12 cellular contexts compared by ENCODE assay signal in the genomic region with DNA sequence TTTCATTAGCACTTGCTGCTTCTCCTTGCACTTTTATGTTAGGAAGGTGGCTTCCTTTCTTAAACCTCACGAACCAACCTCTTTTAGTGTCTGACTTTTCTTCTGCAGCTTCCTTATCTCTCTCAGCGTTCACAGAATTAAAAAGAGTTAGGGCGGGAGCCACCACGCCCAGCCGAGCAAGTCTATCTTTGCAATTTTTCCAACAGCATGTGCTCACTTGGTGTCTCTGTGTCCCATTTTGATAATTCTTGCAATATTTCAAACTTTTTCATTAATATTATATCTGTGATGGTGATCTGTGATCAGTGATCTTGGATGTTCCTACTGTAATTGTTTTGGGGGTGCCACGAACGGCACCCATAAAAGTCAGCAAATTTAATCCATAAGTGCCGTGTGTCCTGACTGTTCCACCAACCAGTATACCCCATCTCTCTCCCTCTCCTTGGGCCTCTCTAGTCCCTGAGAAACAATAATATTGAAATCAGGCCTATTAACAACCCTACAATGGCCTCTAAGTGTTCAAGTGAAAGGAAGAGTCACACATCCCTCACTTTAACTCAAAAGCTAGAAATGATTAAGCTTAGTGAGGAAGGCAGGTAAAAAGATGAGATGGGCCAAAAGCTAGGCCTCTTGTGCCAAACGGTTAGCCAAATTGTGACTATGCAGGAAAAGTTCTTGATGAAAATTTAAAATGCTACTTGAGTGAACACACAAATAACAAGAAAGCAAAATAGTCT.
"Had no signal": no experiment of that assay in that cellular context is flagged by ENCODE, and none has a peak within 500 bp of the region (broad histone marks: within the 10 kb centered on the region; RNA-seq: fewer than 3 reads in every experiment).

No MANE protein-coding gene starts in this region.

- H3K27me3 ChIP-seq: ascending aorta, hepatocyte, neutrophil, tibial nerve had no signal

- H3K9me3 ChIP-seq: ascending aorta, neutrophil, tibial nerve had no signal

- DNase-seq: activated CD4-positive, alpha-beta T cell treated with anti-CD3 and anti-CD28 coated beads for 4 hours; activated CD8-positive, alpha-beta memory T cell treated with anti-CD3 and anti-CD28 coated beads, Interleukin-2, amount 10 ng/mL, durations not matched to agents 7 days and 5 days; activated naive CD8-positive, alpha-beta T cell treated with anti-CD3 and anti-CD28 coated beads, Interleukin-2, amount 10 ng/mL, durations not matched to agents 7 days and 5 days; endodermal cell; midbrain; retina; SIG-M5 had no signal

- H3K27ac ChIP-seq: ascending aorta, hepatocyte, neutrophil, tibial nerve, VCaP had no signal

- H3K4me3 ChIP-seq: ascending aorta, hepatocyte, tibial nerve had no signal

- H3K4me1 ChIP-seq: ascending aorta had no signal

- H3K27ac Mint-ChIP-seq: activated CD8-positive, alpha-beta memory T cell treated with anti-CD3 and anti-CD28 coated beads, Interleukin-2, amount 10 ng/mL, durations not matched to agents 7 days and 5 days; activated naive CD8-positive, alpha-beta T cell treated with anti-CD3 and anti-CD28 coated beads, Interleukin-2, amount 10 ng/mL, durations not matched to agents 7 days and 5 days; endodermal cell had no signal

- H3K9me3 Mint-ChIP-seq: activated naive CD8-positive, alpha-beta T cell treated with anti-CD3 and anti-CD28 coated beads, Interleukin-2, amount 10 ng/mL, durations not matched to agents 7 days and 5 days had no signal

- H3K4me3 Mint-ChIP-seq: activated CD8-positive, alpha-beta memory T cell treated with anti-CD3 and anti-CD28 coated beads, Interleukin-2, amount 10 ng/mL, durations not matched to agents 7 days and 5 days; activated naive CD8-positive, alpha-beta T cell treated with anti-CD3 and anti-CD28 coated beads, Interleukin-2, amount 10 ng/mL, durations not matched to agents 7 days and 5 days; endodermal cell had no signal

- H3K36me3 Mint-ChIP-seq: activated CD8-positive, alpha-beta memory T cell treated with anti-CD3 and anti-CD28 coated beads, Interleukin-2, amount 10 ng/mL, durations not matched to agents 7 days and 5 days; activated naive CD8-positive, alpha-beta T cell treated with anti-CD3 and anti-CD28 coated beads, Interleukin-2, amount 10 ng/mL, durations not matched to agents 7 days and 5 days had no signal

- H3K36me3 ChIP-seq: ascending aorta, neutrophil, tibial nerve had no signal

- ATAC-seq: activated CD8-positive, alpha-beta memory T cell treated with anti-CD3 and anti-CD28 coated beads, Interleukin-2, amount 10 ng/mL, durations not matched to agents 7 days and 5 days had no signal
